Comparison of ENCODE assay signal across 8 cellular contexts in genomic region chr12:76621582-76622024, GRCh38.
A peak's percentile ranks its signal among the peaks of the same experiment; 100 is the strongest.
DNase-seq lines count a peak whose midpoint lies in the region; ATAC-seq, FAIRE-seq and TF ChIP-seq lines count a peak whose summit lies in the region.

No MANE protein-coding gene starts in this region.

- no peaks in the 10 kb centered on the region for H3K9me3 ChIP-seq in HepG2 (ENCODE audit: low read length)

- peak; percentile 68 for ATAC-seq in GM19023 (IDR thresholded peaks at IDR 0.05; ENCODE audit: unreplicated experiment)
- peak; percentile 84 for ATAC-seq in HG03354 (IDR thresholded peaks at IDR 0.05; ENCODE audit: poor library complexity, severe bottlenecking, unreplicated experiment)
- peak; percentile 92 for ATAC-seq in HepG2

- no peaks in the 10 kb centered on the region for H3K36me3 ChIP-seq in HepG2 (replicated peaks in 1 of 2; ENCODE audit: control insufficient read depth in 1 of 2, insufficient read depth in 2 of 2, low read length in 2 of 2)

- intact Hi-C loops in HepG2 (cut with micrococcal nuclease; ENCODE audit: unreplicated experiment) = loop anchor here (1.0 to 5.0 kb wide), 8 partner anchors 66 to 1066 kb away; partner anchors contain the start of genes CSRP2 and ZDHHC17

- no peak overlapping the region for H3K4me3 ChIP-seq in choroid plexus epithelial cell (ENCODE audit: low read depth, low read length)
- no peak overlapping the region; a peak in 1 of 6 replicates for H3K4me3 ChIP-seq in HepG2 (replicated peaks in 1 of 3; ENCODE audit: insufficient read depth in 1 of 3, low read depth in 2 of 3, low read length in 3 of 3)

- TF ChIP-seq CTCF in choroid plexus epithelial cell (conservative IDR thresholded peaks at IDR 0.05; ENCODE audit: low read depth, low read length) = peak; percentile 93
- peak; percentile 89 for TF ChIP-seq CTCF in HepG2 (CRISPR knock-in tag; IDR thresholded peaks at IDR 0.05)

- no peaks in the 10 kb centered on the region for H3K79me2 ChIP-seq in HepG2 (ENCODE audit: insufficient read depth, low read length)

- BruUV-seq in HepG2 (replicated peaks; lab: Mats Ljungman, UMichigan) = no TSS peak

- peak; percentile 93 for FAIRE-seq in HepG2 (lab: Jason Lieb, UNC)

- 12% methylated on average over 1 of the region's 1 CpG for WGBS in HepG2 (ENCODE audit: low lambda C conversion rate)

- no peak overlapping the region for H3K27ac ChIP-seq in HepG2 (ENCODE audit: extremely low read length, insufficient read depth, low read length)

- CTCF ChIA-PET in HepG2 (lab: Yijun Ruan, JAX; ENCODE audit: low intra/inter-chr PET ratio, low total read pairs) = interaction anchor here (1.3 to 2.1 kb wide), 5 partner anchors 169 to 1304 kb away, joined by 4 to 37 read pairs (median 10); no protein-coding TSS in a partner anchor

- TF ChIP-seq EP300 in HepG2 (IDR thresholded peaks at IDR 0.05; ENCODE audit: low read depth in 2 of 2, low read length in 2 of 2) = peak in 1 of 2 experiments; percentile 82; a peak in 3 of 4 replicates
- TF ChIP-seq EP300 in HepG2 (CRISPR knock-in tag; IDR thresholded peaks at IDR 0.05; ENCODE audit: borderline replicate concordance) = peak; percentile 45; the same call in 1 of the 2 replicates

- no peak for TF ChIP-seq POLR2A in HepG2 (IDR thresholded peaks at IDR 0.05; ENCODE audit: insufficient read depth in 1 of 2, low read depth in 2 of 2, low read length in 2 of 2)

- H3K9ac ChIP-seq in HepG2 (ENCODE audit: insufficient read depth, low read depth, low read length) = no peak overlapping the region

- peak; percentile 92 for TF ChIP-seq RAD21 in HepG2 (CRISPR knock-in tag; IDR thresholded peaks at IDR 0.05)

- 0 out of 2 replicates have a peak overlapping the region, but pooled peaks have one; percentile 26 for H3K4me2 ChIP-seq in HepG2 (ENCODE audit: low read depth, low read length)

- peak; percentile 71 to 78 for DNase-seq in AML-193 (lab: John Stamatoyannopoulos, UW)
- peak; percentile 37 for DNase-seq in NCI-H446 treated with DMSO at 0.1 percent for 48 hours (lab: John Stamatoyannopoulos, UW)
- DNase-seq in activated CD4-positive, alpha-beta T cell treated with anti-CD3 and anti-CD28 coated beads for 24 hours (ENCODE audit: low read depth in 2 of 2) = peak; percentile 46 to 54
- DNase-seq in choroid plexus epithelial cell (ENCODE audit: low read depth) = peak; percentile 87
- DNase-seq in HepG2 (ENCODE audit: low spot score) = peak; percentile 93
- peak; percentile 39 to 50 (median 45) for DNase-seq in stimulated activated CD4-positive, alpha-beta T cell treated with anti-CD3 and anti-CD28 coated beads, TNF-alpha, amount 100 ng/mL, for 48 hours (ENCODE audit: low read depth in 3 of 3)

- no peak overlapping the region for H2AFZ ChIP-seq in HepG2 (ENCODE audit: low read length)

- in situ Hi-C loops in HepG2 (cut with HindIII; ENCODE audit: extremely low pct_ligation_motif_present, low pct_unique_long_range_greater_than_20kb) = loop anchor here (5.0 to 25.0 kb wide), 3 partner anchors 171 to 1066 kb away; no protein-coding TSS in a partner anchor

- no peaks in the 10 kb centered on the region for H3K27me3 ChIP-seq in HepG2 (ENCODE audit: control insufficient read depth in 1 of 2, insufficient read depth in 2 of 2, low read length in 2 of 2)

- POLR2A ChIA-PET in HepG2 (lab: Yijun Ruan, JAX) = interaction anchor here (1.0 kb wide), 1 partner anchor 389 kb away, joined by 3 read pairs; no protein-coding TSS in a partner anchor

- H3K4me1 ChIP-seq in HepG2 (ENCODE audit: insufficient read depth, low read length) = peaks cover 17% of the 10 kb centered on the region

- no peaks in the 10 kb centered on the region for H4K20me1 ChIP-seq in HepG2 (ENCODE audit: insufficient read depth, low read length)

TF ChIP-seq in HepG2, 621 proteins besides CTCF, POLR2A, EP300 and RAD21 (continues in another document):
- 0 out of 2 replicates have a peak, but pooled peaks have one; percentile 21 for TF ChIP-seq ARID2 (CRISPR knock-in tag; IDR thresholded peaks at IDR 0.05; ENCODE audit: borderline replicate concordance)
- TF ChIP-seq ZNF343 (CRISPR knock-in tag; IDR thresholded peaks at IDR 0.05) = no peak
- no peak for TF ChIP-seq E2F5 (CRISPR knock-in tag; conservative IDR thresholded peaks at IDR 0.05)
- TF ChIP-seq YEATS4 (CRISPR knock-in tag; IDR thresholded peaks at IDR 0.05; ENCODE audit: borderline replicate concordance) = no peak; the same call in 1 of the 2 replicates
- TF ChIP-seq BCL6 (CRISPR knock-in tag; IDR thresholded peaks at IDR 0.05) = peak; percentile 94
- TF ChIP-seq, protein P1, sequence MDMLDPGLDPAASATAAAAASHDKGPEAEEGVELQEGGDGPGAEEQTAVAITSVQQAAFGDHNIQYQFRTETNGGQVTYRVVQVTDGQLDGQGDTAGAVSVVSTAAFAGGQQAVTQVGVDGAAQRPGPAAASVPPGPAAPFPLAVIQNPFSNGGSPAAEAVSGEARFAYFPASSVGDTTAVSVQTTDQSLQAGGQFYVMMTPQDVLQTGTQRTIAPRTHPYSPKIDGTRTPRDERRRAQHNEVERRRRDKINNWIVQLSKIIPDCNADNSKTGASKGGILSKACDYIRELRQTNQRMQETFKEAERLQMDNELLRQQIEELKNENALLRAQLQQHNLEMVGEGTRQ (IDR thresholded peaks at IDR 0.05; ENCODE audit: low read depth, low read length) = no peak
- TF ChIP-seq, protein P1 (CRISPR knock-in tag; IDR thresholded peaks at IDR 0.05; ENCODE audit: borderline replicate concordance) = peak; percentile 34; the same call in 1 of the 2 replicates
- no peak for TF ChIP-seq RBFOX2 (IDR thresholded peaks at IDR 0.05; ENCODE audit: low read depth, low read length)
- TF ChIP-seq, protein P2, sequence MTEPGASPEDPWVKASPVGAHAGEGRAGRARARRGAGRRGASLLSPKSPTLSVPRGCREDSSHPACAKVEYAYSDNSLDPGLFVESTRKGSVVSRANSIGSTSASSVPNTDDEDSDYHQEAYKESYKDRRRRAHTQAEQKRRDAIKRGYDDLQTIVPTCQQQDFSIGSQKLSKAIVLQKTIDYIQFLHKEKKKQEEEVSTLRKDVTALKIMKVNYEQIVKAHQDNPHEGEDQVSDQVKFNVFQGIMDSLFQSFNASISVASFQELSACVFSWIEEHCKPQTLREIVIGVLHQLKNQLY (CRISPR knock-in tag; IDR thresholded peaks at IDR 0.05) = 0 out of 2 replicates have a peak, but pooled peaks have one; percentile 24
- TF ChIP-seq ZBTB3 (CRISPR knock-in tag; IDR thresholded peaks at IDR 0.05; ENCODE audit: borderline replicate concordance, low read depth) = no peak
- TF ChIP-seq ZBTB25 (CRISPR knock-in tag; IDR thresholded peaks at IDR 0.05) = peak; percentile 68; the same call in 1 of the 2 replicates

Comparison
In these comparisons a context has a peak if more than half of its experiments do, and no peak if none do; other contexts are left out.
1. DNase-seq: peak in every context shown above with its lines; median percentile 93 in HepG2; 87 in choroid plexus epithelial cell; 74 in AML-193; 50 in activated CD4-positive, alpha-beta T cell treated with anti-CD3 and anti-CD28 coated beads for 24 hours; 45 in stimulated activated CD4-positive, alpha-beta T cell treated with anti-CD3 and anti-CD28 coated beads, TNF-alpha, amount 100 ng/mL, for 48 hours; 37 in NCI-H446 treated with DMSO at 0.1 percent for 48 hours.